8 cellular contexts compared by ENCODE assay signal in genomic region chrX:16436348-16437188, GRCh38.
A peak's percentile ranks its signal among the peaks of the same experiment; 100 is the strongest.
DNase-seq lines count a peak whose midpoint lies in the region; ATAC-seq and TF ChIP-seq lines count a peak whose summit lies in the region.

No MANE protein-coding gene starts in this region.

- H3K4me1 Mint-ChIP-seq in MCF 10A (ENCODE audit: insufficient read depth, unreplicated experiment): no peaks in the 10 kb centered on the region

- peaks cover 22% of the 10 kb centered on the region for H3K27me3 Mint-ChIP-seq in MCF 10A (ENCODE audit: insufficient read depth, unreplicated experiment)

- no peak overlapping the region for H3K27ac Mint-ChIP-seq in MCF 10A (ENCODE audit: low read depth, unreplicated experiment)

- no peak overlapping the region for H3K4me3 Mint-ChIP-seq in MCF 10A (ENCODE audit: unreplicated experiment)

- no peaks in the 10 kb centered on the region for H3K36me3 Mint-ChIP-seq in MCF 10A (ENCODE audit: insufficient read depth, unreplicated experiment)

- no peaks in the 10 kb centered on the region for H3K9me3 Mint-ChIP-seq in MCF 10A (ENCODE audit: unreplicated experiment)

- POLR2A ChIA-PET in MCF 10A (lab: Yijun Ruan, JAX): interaction anchor here (0.5 to 0.6 kb wide), 2 partner anchors 40 to 204 kb away, joined by 3 read pairs; no protein-coding TSS in a partner anchor

- TF ChIP-seq CTCF in VCaP (conservative IDR thresholded peaks at IDR 0.05) (peak; percentile 76), MCF 10A (IDR thresholded peaks at IDR 0.05; ENCODE audit: unreplicated experiment) (peak; percentile 69)

- CTCF ChIA-PET in MCF 10A (lab: Yijun Ruan, JAX): interaction anchor here (0.5 to 3.4 kb wide), 71 partner anchors 8 to 678 kb away, joined by 3 to 37 read pairs (median 5); partner anchors contain the start of gene GRPR

- BruUV-seq in MCF 10A (replicated peaks; lab: Mats Ljungman, UMichigan): no TSS peak

- DNase-seq in CD1c-positive myeloid dendritic cell (ENCODE audit: extremely low spot score): peak; percentile 65
- peak; percentile 12 for DNase-seq in NCI-H1694 treated with DMSO at 0.1 percent for 48 hours (lab: John Stamatoyannopoulos, UW)
- peak; percentile 91 for DNase-seq in MCF 10A (ENCODE audit: unreplicated experiment)
- peak; percentile 63 for DNase-seq in iris pigment epithelial cell (ENCODE audit: low read depth)
- DNase-seq in stimulated activated CD4-positive, alpha-beta T cell treated with anti-CD3 and anti-CD28 coated beads, Interleukin-1b, Interleukin-23, amount 100 ng/mL, for 4 hours (ENCODE audit: low read depth in 2 of 2): peak; percentile 33 to 58
- no peak for DNase-seq in DMS79 treated with DMSO at 0.1 percent for 48 hours (lab: John Stamatoyannopoulos, UW)

- no peak overlapping the region for H3K27ac ChIP-seq in VCaP

- intact Hi-C loops in MCF 10A (cut with micrococcal nuclease): loop anchor here (1.0 to 10.0 kb wide), 3 partner anchors 235 to 582 kb away; partner anchors contain the start of gene AP1S2

- ATAC-seq in GM21529 (IDR thresholded peaks at IDR 0.05; ENCODE audit: unreplicated experiment): peak; percentile 92
